In the genomic region with DNA sequence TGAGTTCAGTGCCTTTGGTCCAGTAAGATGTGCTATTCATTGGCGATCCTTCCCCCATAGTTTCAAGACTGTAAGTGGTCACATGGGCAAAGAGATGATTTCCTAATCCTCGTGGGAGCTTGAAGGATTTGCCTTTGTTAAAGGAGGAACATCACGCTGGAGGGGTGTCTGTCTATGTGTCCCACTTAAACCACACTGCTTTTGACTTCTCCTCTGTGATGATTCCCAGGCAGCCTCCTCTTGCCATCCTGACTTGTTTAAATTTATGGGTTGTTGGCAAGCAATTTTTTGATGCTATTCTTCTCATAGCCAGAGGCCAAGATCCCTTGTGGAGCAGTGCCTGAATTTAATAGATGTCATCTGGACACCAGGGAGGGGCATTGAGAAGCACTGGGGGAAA, we compare ENCODE assay signal across 18 cellular contexts.
A peak's percentile ranks its signal among the peaks of the same experiment; 100 is the strongest.
DNase-seq lines count a peak whose midpoint lies in the region; ATAC-seq and TF ChIP-seq lines count a peak whose summit lies in the region.
"Had no signal": no experiment of that assay in that cellular context is flagged by ENCODE, and none has a peak within 500 bp of the region (broad histone marks: within the 10 kb centered on the region; RNA-seq: fewer than 3 reads in every experiment).

No MANE protein-coding gene starts in this region.

- intact Hi-C loops in uterus (cut with DNase I; ENCODE audit: low total_unique reads) = no loop called here
- intact Hi-C loops in activated naive CD4-positive, alpha-beta T cell treated with anti-CD3 and anti-CD28 coated beads for 36 hours (cut with micrococcal nuclease) = no loop called here

- no peak overlapping the region for H4K8ac ChIP-seq in mesenchymal stem cell (ENCODE audit: low read length)

- H3K79me1 ChIP-seq in mesenchymal stem cell (replicated peaks; ENCODE audit: low read length, poor library complexity, severe bottlenecking) = peaks cover 35% of the 10 kb centered on the region

- H3K4me3 ChIP-seq in adipocyte (ENCODE audit: low read length) (peak overlapping the region; percentile 57), mesenchymal stem cell (ENCODE audit: insufficient read depth in 1 of 2, low read depth in 1 of 2, low read length in 2 of 2) (peak overlapping the region in 1 of 2 experiments; percentile 42), uterus (no peak overlapping the region)
- H3K4me3 ChIP-seq: pancreas, thoracic aorta had no signal

- no peak overlapping the region for H4K91ac ChIP-seq in mesenchymal stem cell (ENCODE audit: low read length)

- no peak overlapping the region for H3K4me3 Mint-ChIP-seq in activated naive CD4-positive, alpha-beta T cell treated with anti-CD3 and anti-CD28 coated beads for 36 hours
- H3K4me3 Mint-ChIP-seq: CD8-positive, alpha-beta T cell had no signal

- H2AFZ ChIP-seq in mesenchymal stem cell (ENCODE audit: low read depth, low read length) = no peak overlapping the region

- H3K27me3 Mint-ChIP-seq in activated naive CD4-positive, alpha-beta T cell treated with anti-CD3 and anti-CD28 coated beads for 36 hours (ENCODE audit: low read depth) = no peaks in the 10 kb centered on the region

- H3K9me3 ChIP-seq in adipocyte (ENCODE audit: control insufficient read depth, low read length) (no peaks in the 10 kb centered on the region), mesenchymal stem cell (ENCODE audit: control insufficient read depth, low read length) (no peaks in the 10 kb centered on the region), uterus (no peaks in the 10 kb centered on the region)
- H3K9me3 ChIP-seq: pancreas, thoracic aorta had no signal

- DNase-seq in NCI-H524 (lab: John Stamatoyannopoulos, UW) (peak; percentile 1 to 46), NCI-H524 treated with DMSO at 0.1 percent for 48 hours (lab: John Stamatoyannopoulos, UW) (no peak), adipocyte (ENCODE audit: low read depth) (no peak), mesenchymal stem cell (peak; percentile 61), uterus (peak in 1 of 2 donors; percentile 55), NCI-H2171 (lab: John Stamatoyannopoulos, UW) (no peak)
- no peak for DNase-seq in activated naive CD4-positive, alpha-beta T cell treated with anti-CD3 and anti-CD28 coated beads for 36 hours
- DNase-seq: 8988T; activated CD4-positive, alpha-beta T cell treated with anti-CD3 and anti-CD28 coated beads for 1 hour; activated CD8-positive, alpha-beta memory T cell treated with anti-CD3 and anti-CD28 coated beads, Interleukin-2, amount 50 U/mL, for 4 hours; activated effector memory CD4-positive, alpha-beta T cell treated with anti-CD3 and anti-CD28 coated beads, Interleukin-2, amount 50 U/mL, for 16 hours; anterior cingulate cortex; CD8-positive, alpha-beta T cell; NCI-H187; pancreas; SIG-M5 had no signal

- peak overlapping the region in 1 of 2 experiments; percentile 42 for H3K4ac ChIP-seq in mesenchymal stem cell (ENCODE audit: low read depth in 1 of 2, low read length in 2 of 2)

- peak overlapping the region; percentile 11 for H2BK120ac ChIP-seq in mesenchymal stem cell (ENCODE audit: low read depth, low read length)

- H3K27me3 ChIP-seq in adipocyte (replicated peaks; ENCODE audit: control insufficient read depth, insufficient read depth, low read length) = no peaks in the 10 kb centered on the region
- no peaks in the 10 kb centered on the region for H3K27me3 ChIP-seq in mesenchymal stem cell (ENCODE audit: control insufficient read depth in 1 of 2, insufficient read depth in 1 of 2, low read length in 2 of 2)
- no peaks in the 10 kb centered on the region for H3K27me3 ChIP-seq in uterus
- H3K27me3 ChIP-seq: pancreas had no signal

- H2AK5ac ChIP-seq in mesenchymal stem cell (ENCODE audit: low read length, severe bottlenecking) = peak overlapping the region; percentile 16

- CTCF ChIA-PET in activated naive CD4-positive, alpha-beta T cell treated with anti-CD3 and anti-CD28 coated beads for 36 hours (lab: Charles Lee) = no interaction called here

- H2BK15ac ChIP-seq in mesenchymal stem cell (ENCODE audit: low read depth, poor library complexity, severe bottlenecking) = peak overlapping the region; percentile 49

- no peaks in the 10 kb centered on the region for H3K9me3 Mint-ChIP-seq in activated naive CD4-positive, alpha-beta T cell treated with anti-CD3 and anti-CD28 coated beads for 36 hours
- H3K9me3 Mint-ChIP-seq: CD8-positive, alpha-beta T cell had no signal

- no peaks in the 10 kb centered on the region for H3K36me3 Mint-ChIP-seq in activated naive CD4-positive, alpha-beta T cell treated with anti-CD3 and anti-CD28 coated beads for 36 hours (ENCODE audit: low read depth)

- H2BK5ac ChIP-seq in mesenchymal stem cell (ENCODE audit: low read depth, low read length, poor library complexity, severe bottlenecking) = no peak overlapping the region

- no peak overlapping the region for H3K23ac ChIP-seq in mesenchymal stem cell (ENCODE audit: low read length in 2 of 2)

- 48% methylated on average over 3 of the region's 3 CpGs for WGBS in mesenchymal stem cell

- no peak for ATAC-seq in HG03139 (IDR thresholded peaks at IDR 0.05; ENCODE audit: unreplicated experiment)
- ATAC-seq: CD8-positive, alpha-beta T cell; pancreas had no signal

- H3K36me3 ChIP-seq in adipocyte (ENCODE audit: control insufficient read depth, insufficient read depth, low read length, severe bottlenecking) (peaks cover 9% of the 10 kb centered on the region), mesenchymal stem cell (ENCODE audit: control insufficient read depth in 1 of 2, insufficient read depth in 2 of 2, low read depth in 1 of 2, low read length in 2 of 2) (no peaks in the 10 kb centered on the region), uterus (no peaks in the 10 kb centered on the region)
- H3K36me3 ChIP-seq: pancreas, thoracic aorta had no signal

- H3K27ac Mint-ChIP-seq in activated naive CD4-positive, alpha-beta T cell treated with anti-CD3 and anti-CD28 coated beads for 36 hours = no peak overlapping the region
- H3K27ac Mint-ChIP-seq: CD8-positive, alpha-beta T cell had no signal

- H3K27ac ChIP-seq in mesenchymal stem cell (ENCODE audit: low read length, poor library complexity, severe bottlenecking) (no peak overlapping the region), uterus (peak overlapping the region; percentile 38 to 48)
- H3K27ac ChIP-seq: pancreas had no signal

- peak overlapping the region in 1 of 2 experiments; percentile 57 for H3K14ac ChIP-seq in mesenchymal stem cell (ENCODE audit: low read length in 2 of 2)

- H3K4me2 ChIP-seq in mesenchymal stem cell (ENCODE audit: low read length, poor library complexity, severe bottlenecking) = no peak overlapping the region

- peak overlapping the region in 1 of 2 experiments; percentile 71 for H2BK12ac ChIP-seq in mesenchymal stem cell (ENCODE audit: low read length in 2 of 2)

- TF ChIP-seq POLR2A in uterus (IDR thresholded peaks at IDR 0.05) = no peak

- H3K9ac ChIP-seq in adipocyte (ENCODE audit: low read length) (peak overlapping the region; percentile 72), mesenchymal stem cell (ENCODE audit: low read length) (no peak overlapping the region)

- H3K4me1 Mint-ChIP-seq in activated naive CD4-positive, alpha-beta T cell treated with anti-CD3 and anti-CD28 coated beads for 36 hours (ENCODE audit: low read depth) = no peaks in the 10 kb centered on the region

- H3K18ac ChIP-seq in mesenchymal stem cell (ENCODE audit: low read depth in 1 of 2, low read length in 2 of 2) = peak overlapping the region; percentile 40 to 74

- H3K4me1 ChIP-seq in adipocyte (ENCODE audit: control insufficient read depth, insufficient read depth, low read length) (peaks cover 60% of the 10 kb centered on the region), mesenchymal stem cell (ENCODE audit: control insufficient read depth, insufficient read depth, low read depth, low read length) (peaks cover 23% of the 10 kb centered on the region), uterus (peaks cover 19 to 27% of the 10 kb centered on the region in 2 donors)

- TF ChIP-seq CTCF in uterus (IDR thresholded peaks at IDR 0.05) = no peak

Comparison
In these comparisons a context has a peak if more than half of its experiments do, and no peak if none do; other contexts are left out.
1. DNase-seq: peak in NCI-H524 (2 of 2) and mesenchymal stem cell (single experiment); none in NCI-H524 treated with DMSO at 0.1 percent for 48 hours (single experiment), adipocyte (single experiment), activated naive CD4-positive, alpha-beta T cell treated with anti-CD3 and anti-CD28 coated beads for 36 hours (single experiment) and NCI-H2171 (single experiment).